30 cellular contexts compared by ENCODE assay signal in the genomic region with DNA sequence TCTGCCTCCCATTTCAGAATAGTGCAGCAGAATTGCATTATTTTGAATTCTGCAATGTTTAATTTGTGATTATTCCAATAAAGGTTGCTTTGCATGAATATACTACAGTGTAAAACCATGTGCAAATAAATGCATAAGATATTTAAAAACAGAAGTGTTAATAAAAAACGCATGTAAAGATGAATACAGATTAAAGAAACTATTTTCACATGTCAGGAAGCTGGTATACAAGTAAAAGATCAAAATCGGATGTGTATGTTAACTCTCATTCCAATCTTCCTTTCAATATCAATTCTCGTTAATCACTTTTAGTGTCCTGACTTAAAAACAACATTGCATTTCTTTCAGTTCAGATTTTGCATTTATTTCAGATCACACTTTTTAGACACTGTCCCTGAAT.
"Had no signal": no experiment of that assay in that cellular context is flagged by ENCODE, and none has a peak within 500 bp of the region (broad histone marks: within the 10 kb centered on the region; RNA-seq: fewer than 3 reads in every experiment).

No MANE protein-coding gene starts in this region.

- DNase-seq: activated CD4-positive, alpha-beta T cell treated with anti-CD3 and anti-CD28 coated beads, Interleukin-2, amount 50 U/mL, for 4 hours; activated CD8-positive, alpha-beta T cell treated with anti-CD3 and anti-CD28 coated beads for 36 hours; activated gamma-delta T cell treated with Interleukin-2 at 50 U/mL for 16 hours; activated naive CD4-positive, alpha-beta T cell treated with anti-CD3 and anti-CD28 coated beads for 36 hours; activated T-cell treated with anti-CD3 and anti-CD28 coated beads, Interleukin-2, amount 50 U/mL, for 24 hours; adrenal gland; central memory CD4-positive, alpha-beta T cell; MG63; NCI-H1048; NCI-H1105 treated with DMSO at 0.1 percent for 48 hours; NCI-H1436; NCI-H1694; NCI-H1930; NCI-H2081 treated with DMSO at 0.1 percent for 48 hours; NCI-H226; NCI-H446 treated with DMSO at 0.1 percent for 48 hours; NCI-H524; NCI-H69; NCI-H82; PC-9; SIG-M5; T-cell; T1000 had no signal

- H3K9me3 Mint-ChIP-seq: activated CD4-positive, alpha-beta T cell treated with anti-CD3 and anti-CD28 coated beads, Interleukin-2, amount 10 ng/mL, durations not matched to agents 24 days and 14 days; activated CD8-positive, alpha-beta T cell treated with anti-CD3 and anti-CD28 coated beads for 36 hours; activated T-cell treated with anti-CD3 and anti-CD28 coated beads, Interleukin-2, amount 50 U/mL, for 24 hours; activated T-helper 1 cell treated with anti-CD3 and anti-CD28 coated beads, Interleukin-12 subunit alpha, Interleukin-12 subunit beta, Interleukin-2, Interleukin-4 antibody, amounts not matched to agents 30 ng/mL and 10 ng/mL and 1 ng/mL, durations not matched to agents 14 hours and 24 hours and 36 hours; T-cell had no signal

- H3K27ac Mint-ChIP-seq: activated CD4-positive, alpha-beta T cell treated with anti-CD3 and anti-CD28 coated beads, Interleukin-2, amount 10 ng/mL, durations not matched to agents 24 days and 14 days; activated CD8-positive, alpha-beta T cell treated with anti-CD3 and anti-CD28 coated beads for 36 hours; activated naive CD4-positive, alpha-beta T cell treated with anti-CD3 and anti-CD28 coated beads for 36 hours; activated naive CD4-positive, alpha-beta T cell treated with anti-CD3 and anti-CD28 coated beads, Interleukin-2, amount 50 U/mL, for 72 hours; activated T-cell treated with anti-CD3 and anti-CD28 coated beads, Interleukin-2, amount 50 U/mL, for 24 hours; activated T-helper 1 cell treated with anti-CD3 and anti-CD28 coated beads, Interleukin-12 subunit alpha, Interleukin-12 subunit beta, Interleukin-2, Interleukin-4 antibody, amounts not matched to agents 30 ng/mL and 10 ng/mL and 1 ng/mL, durations not matched to agents 14 hours and 24 hours and 36 hours; T-cell had no signal

- ATAC-seq: activated CD8-positive, alpha-beta T cell treated with anti-CD3 and anti-CD28 coated beads for 36 hours; activated naive CD4-positive, alpha-beta T cell treated with anti-CD3 and anti-CD28 coated beads, Interleukin-2, amount 50 U/mL, for 72 hours; body of pancreas; K562; Right ventricle myocardium inferior; SK-N-SH treated with all-trans-retinoic acid at 6 μM for 48 hours; T-cell had no signal

- H3K27me3 Mint-ChIP-seq: activated CD4-positive, alpha-beta T cell treated with anti-CD3 and anti-CD28 coated beads, Interleukin-2, amount 10 ng/mL, durations not matched to agents 24 days and 14 days; activated CD8-positive, alpha-beta T cell treated with anti-CD3 and anti-CD28 coated beads for 36 hours; activated T-cell treated with anti-CD3 and anti-CD28 coated beads, Interleukin-2, amount 50 U/mL, for 24 hours; T-cell had no signal

- H3K9me3 ChIP-seq: adrenal gland, body of pancreas, MG63 had no signal

- H3K27ac ChIP-seq: body of pancreas, PC-9 had no signal

- H2AFZ ChIP-seq: PC-9 had no signal

- H3K4me3 Mint-ChIP-seq: activated CD4-positive, alpha-beta T cell treated with anti-CD3 and anti-CD28 coated beads, Interleukin-2, amount 10 ng/mL, durations not matched to agents 24 days and 14 days; activated CD8-positive, alpha-beta T cell treated with anti-CD3 and anti-CD28 coated beads for 36 hours; activated naive CD4-positive, alpha-beta T cell treated with anti-CD3 and anti-CD28 coated beads for 36 hours; activated T-cell treated with anti-CD3 and anti-CD28 coated beads, Interleukin-2, amount 50 U/mL, for 24 hours; activated T-helper 1 cell treated with anti-CD3 and anti-CD28 coated beads, Interleukin-12 subunit alpha, Interleukin-12 subunit beta, Interleukin-2, Interleukin-4 antibody, amounts not matched to agents 30 ng/mL and 10 ng/mL and 1 ng/mL, durations not matched to agents 14 hours and 24 hours and 36 hours; T-cell had no signal

- H3K4me3 ChIP-seq: adrenal gland, body of pancreas, MG63, PC-9 had no signal

- H3K27me3 ChIP-seq: adrenal gland, body of pancreas, MG63 had no signal
